Comparison of ENCODE assay signal across 8 cellular contexts in the genomic region with DNA sequence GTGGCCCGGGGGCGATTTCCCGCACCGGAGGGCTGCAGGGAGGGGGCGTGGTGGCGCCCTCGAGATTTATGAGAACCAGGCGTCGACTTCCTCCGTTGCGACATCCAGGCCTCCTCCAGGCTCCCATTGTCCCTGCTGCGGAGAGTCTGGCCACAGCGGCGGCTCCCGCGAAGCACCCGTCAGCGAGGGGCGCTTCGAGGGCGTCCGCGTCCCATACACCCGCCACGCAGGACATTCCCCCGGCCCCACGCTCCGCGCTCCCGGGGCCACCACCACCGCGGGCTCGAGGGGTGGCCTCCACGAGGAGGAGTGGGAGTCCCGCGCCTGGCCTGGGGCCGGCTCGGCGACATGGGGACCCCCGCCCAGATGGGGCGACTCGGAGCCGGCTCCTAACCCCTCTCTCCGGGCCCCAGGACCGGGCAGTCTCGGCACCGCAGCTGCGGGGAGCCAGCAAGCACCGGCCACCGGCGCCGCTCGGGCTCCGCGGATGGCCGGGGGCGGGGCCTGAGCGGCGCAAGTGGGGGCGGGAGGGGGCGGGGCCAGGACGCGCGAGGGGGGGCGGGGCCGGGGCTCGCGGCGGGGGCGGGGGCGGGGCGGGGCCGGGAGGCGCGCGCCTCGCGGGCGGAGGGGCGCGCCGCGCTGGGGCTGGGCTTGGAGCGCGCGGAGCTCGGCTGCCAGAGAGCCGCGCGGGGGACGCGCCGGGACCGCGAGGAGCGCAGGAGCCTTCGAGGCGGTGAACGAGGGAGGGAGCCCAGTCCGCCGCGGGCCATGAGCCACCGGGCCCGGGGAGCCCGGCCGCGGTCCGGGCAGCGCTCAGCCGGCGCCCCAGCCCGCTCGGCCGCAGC. TPM values are rescaled to one million over a fixed set of nuclear protein-coding genes. Genes with fewer than 3 reads are reported as not detected.
A peak's percentile ranks its signal among the peaks of the same experiment; 100 is the strongest.
DNase-seq lines count a peak whose midpoint lies in the region; ATAC-seq and TF ChIP-seq lines count a peak whose summit lies in the region.

TSS of gene SH2B2 (plus strand) at position 632 of the 845 bp plus-strand sequence. CDS start 13,683 bp downstream, outside the sequence.

- H3K4me2 ChIP-seq in HCT116 (ENCODE audit: low read length), result peak within 1 kb of the TSS; percentile 96

- RAD21 ChIA-PET in HCT116 (lab: Charles Lee; ENCODE audit: low non-redundant PET in 1 of 2, low total read pairs in 2 of 2, uncharacterized antibody in 2 of 2, unreplicated experiment in 2 of 2), result no interaction called here

- H3K4me3 ChIP-seq in HCT116 (replicated peaks in 1 of 2; ENCODE audit: low read depth in 1 of 2, low read length in 2 of 2) (peak within 1 kb of the TSS; percentile 75 to 76), esophagus squamous epithelium (peak within 1 kb of the TSS; percentile 50 to 83 (median 70)), mucosa of stomach (ENCODE audit: low read length) (peak within 1 kb of the TSS; percentile 67), testis (peak within 1 kb of the TSS; percentile 61 to 72)

- DNase-seq in DMS79 treated with DMSO at 0.1 percent for 48 hours (lab: John Stamatoyannopoulos, UW) (peak; percentile 25), HCT116 (ENCODE audit: low read depth, low spot score) (no peak), NCI-H510A treated with DMSO at 0.1 percent for 48 hours (lab: John Stamatoyannopoulos, UW) (peak; percentile 24), esophagus squamous epithelium (lab: John Stamatoyannopoulos, UW) (no peak), testis (peak; percentile 73)
- DNase-seq in activated T-cell treated with anti-CD3 and anti-CD28 coated beads, Interleukin-2, amount 50 U/mL, for 1 hour, result peak; percentile 74

- H3K27me3 ChIP-seq in HCT116 (ENCODE audit: insufficient read depth, low read length), result no peaks in the 10 kb centered on the region
- peaks cover 0 to 15% (median 0%) of the 10 kb centered on the region in 4 donors for H3K27me3 ChIP-seq in esophagus squamous epithelium
- H3K27me3 ChIP-seq in mucosa of stomach (ENCODE audit: control insufficient read depth, insufficient read depth, low read length), result peaks cover 8% of the 10 kb centered on the region
- no peaks in the 10 kb centered on the region for H3K27me3 ChIP-seq in testis

- H2AFZ ChIP-seq in HCT116 (ENCODE audit: low read depth, low read length, poor library complexity, severe bottlenecking), result no peak within 1 kb of the TSS

- peaks cover 15 to 23% of the 10 kb centered on the region in 2 experiments for H3K4me1 ChIP-seq in HCT116 (ENCODE audit: control insufficient read depth in 1 of 2, insufficient read depth in 2 of 2, low read length in 2 of 2)
- H3K4me1 ChIP-seq in esophagus squamous epithelium, result peaks cover 18 to 39% (median 27%) of the 10 kb centered on the region in 3 donors
- peaks cover 20% of the 10 kb centered on the region for H3K4me1 ChIP-seq in mucosa of stomach (ENCODE audit: control insufficient read depth, insufficient read depth, low read length)
- peaks cover 13% of the 10 kb centered on the region for H3K4me1 ChIP-seq in testis

- H3K36me3 ChIP-seq in HCT116 (ENCODE audit: control insufficient read depth in 1 of 2, insufficient read depth in 2 of 2, low read length in 2 of 2) (no peaks in the 10 kb centered on the region), esophagus squamous epithelium (no peaks in the 10 kb centered on the region), mucosa of stomach (ENCODE audit: control insufficient read depth, insufficient read depth, low read length) (no peaks in the 10 kb centered on the region), testis (ENCODE audit: low read depth, missing control alignments) (no peaks in the 10 kb centered on the region)

- TF ChIP-seq POLR2A in HCT116 (IDR thresholded peaks at IDR 0.05; ENCODE audit: borderline replicate concordance, extremely low read depth, insufficient read depth, insufficient read length) (peak; percentile 58), esophagus squamous epithelium (IDR thresholded peaks at IDR 0.05) (peak in 2 of 4 donors; percentile 42 to 73), testis (IDR thresholded peaks at IDR 0.05) (no peak)

- H3K79me2 ChIP-seq in HCT116 (ENCODE audit: insufficient read depth, low read length), result peaks cover 6% of the 10 kb centered on the region; the same call in 1 of the 2 replicates

- H3K27ac ChIP-seq in HCT116 (ENCODE audit: low read depth, low read length) (peak within 1 kb of the TSS; percentile 78), esophagus squamous epithelium (peak within 1 kb of the TSS; percentile 51 to 93 (median 85)), testis (peak within 1 kb of the TSS; percentile 58 to 77)

- ATAC-seq in HCT116, result peak; percentile 66
- no peak for ATAC-seq in HG03025 (IDR thresholded peaks at IDR 0.05; ENCODE audit: low FRiP score, unreplicated experiment)

- no peaks in the 10 kb centered on the region for H4K20me1 ChIP-seq in HCT116 (ENCODE audit: insufficient read depth)

- H3K9ac ChIP-seq in HCT116 (ENCODE audit: low read length) (peak within 1 kb of the TSS; percentile 81), mucosa of stomach (ENCODE audit: low read length) (peak within 1 kb of the TSS; percentile 53)

- TSS peak; percentile 76 for BruUV-seq in HCT116 (replicated peaks; lab: Mats Ljungman, UMichigan)

- intact Hi-C loops in HCT116 (cut with micrococcal nuclease) (no loop called here), esophagus squamous epithelium (cut with DNase I) (loop anchor here (10.0 kb wide), 1 partner anchor 178 kb away; the partner anchor contains the start of genes ALKBH4 and LRWD1), testis (cut with DNase I; ENCODE audit: low total_unique reads) (no loop called here)

- no peaks in the 10 kb centered on the region for H3K9me3 ChIP-seq in HCT116 (ENCODE audit: control insufficient read depth in 1 of 2, insufficient read depth in 1 of 2, low read depth in 1 of 2, low read length in 2 of 2)
- H3K9me3 ChIP-seq in esophagus squamous epithelium, result no peaks in the 10 kb centered on the region
- no peaks in the 10 kb centered on the region for H3K9me3 ChIP-seq in mucosa of stomach (ENCODE audit: control insufficient read depth, low read length)
- no peaks in the 10 kb centered on the region for H3K9me3 ChIP-seq in testis

- CTCF ChIA-PET in HCT116 (lab: Charles Lee), result no interaction called here

- no peaks in the 10 kb centered on the region for H3K9me2 ChIP-seq in HCT116 (ENCODE audit: insufficient read depth)

- POLR2A ChIA-PET in HCT116 (lab: Charles Lee), result no interaction called here

- no peak for TF ChIP-seq RAD21 in HCT116 (IDR thresholded peaks at IDR 0.05; ENCODE audit: low read depth)

- TF ChIP-seq CTCF in HCT116 (IDR thresholded peaks at IDR 0.05 in 2 of 3, conservative IDR thresholded peaks at IDR 0.05 in 1 of 3; ENCODE audit: borderline replicate concordance in 1 of 3, insufficient read depth in 1 of 3, low read depth in 2 of 3, low read length in 2 of 3) (0 out of 6 replicates have a peak, but pooled peaks of 1 of the 3 experiments have one; percentile 1), esophagus squamous epithelium (IDR thresholded peaks at IDR 0.05) (peak in 1 of 6 experiments; percentile 5), testis (IDR thresholded peaks at IDR 0.05) (no peak)

- WGBS in esophagus squamous epithelium, 2 donors, result no CpG with 5 or more reads among the region's 114 CpGs
- WGBS in testis, 2 donors, result 0% methylated on average over 48 of the region's 114 CpGs; no CpG with 5 or more reads in 1 of the 2 donors

TF ChIP-seq in HCT116, 20 proteins besides CTCF, POLR2A, EP300 and RAD21:
- no peak for TF ChIP-seq ELF1 (IDR thresholded peaks at IDR 0.05; ENCODE audit: borderline replicate concordance, low read depth)
- peak; percentile 57; the same call in 1 of the 2 replicates for TF ChIP-seq EGR1 (IDR thresholded peaks at IDR 0.05; ENCODE audit: low read depth)
- TF ChIP-seq POLR2AphosphoS5 (IDR thresholded peaks at IDR 0.05; ENCODE audit: low read depth, low read length), result peak; percentile 93
- TF ChIP-seq MAX (IDR thresholded peaks at IDR 0.05), result no peak; the same call in 1 of the 2 replicates
- TF ChIP-seq, protein P1, sequence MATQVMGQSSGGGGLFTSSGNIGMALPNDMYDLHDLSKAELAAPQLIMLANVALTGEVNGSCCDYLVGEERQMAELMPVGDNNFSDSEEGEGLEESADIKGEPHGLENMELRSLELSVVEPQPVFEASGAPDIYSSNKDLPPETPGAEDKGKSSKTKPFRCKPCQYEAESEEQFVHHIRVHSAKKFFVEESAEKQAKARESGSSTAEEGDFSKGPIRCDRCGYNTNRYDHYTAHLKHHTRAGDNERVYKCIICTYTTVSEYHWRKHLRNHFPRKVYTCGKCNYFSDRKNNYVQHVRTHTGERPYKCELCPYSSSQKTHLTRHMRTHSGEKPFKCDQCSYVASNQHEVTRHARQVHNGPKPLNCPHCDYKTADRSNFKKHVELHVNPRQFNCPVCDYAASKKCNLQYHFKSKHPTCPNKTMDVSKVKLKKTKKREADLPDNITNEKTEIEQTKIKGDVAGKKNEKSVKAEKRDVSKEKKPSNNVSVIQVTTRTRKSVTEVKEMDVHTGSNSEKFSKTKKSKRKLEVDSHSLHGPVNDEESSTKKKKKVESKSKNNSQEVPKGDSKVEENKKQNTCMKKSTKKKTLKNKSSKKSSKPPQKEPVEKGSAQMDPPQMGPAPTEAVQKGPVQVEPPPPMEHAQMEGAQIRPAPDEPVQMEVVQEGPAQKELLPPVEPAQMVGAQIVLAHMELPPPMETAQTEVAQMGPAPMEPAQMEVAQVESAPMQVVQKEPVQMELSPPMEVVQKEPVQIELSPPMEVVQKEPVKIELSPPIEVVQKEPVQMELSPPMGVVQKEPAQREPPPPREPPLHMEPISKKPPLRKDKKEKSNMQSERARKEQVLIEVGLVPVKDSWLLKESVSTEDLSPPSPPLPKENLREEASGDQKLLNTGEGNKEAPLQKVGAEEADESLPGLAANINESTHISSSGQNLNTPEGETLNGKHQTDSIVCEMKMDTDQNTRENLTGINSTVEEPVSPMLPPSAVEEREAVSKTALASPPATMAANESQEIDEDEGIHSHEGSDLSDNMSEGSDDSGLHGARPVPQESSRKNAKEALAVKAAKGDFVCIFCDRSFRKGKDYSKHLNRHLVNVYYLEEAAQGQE (IDR thresholded peaks at IDR 0.05; ENCODE audit: low read depth), result no peak
- no peak for TF ChIP-seq EZH2phosphoT487 (IDR thresholded peaks at IDR 0.05; ENCODE audit: borderline replicate concordance)
- peak; percentile 65; the same call in 1 of the 2 replicates for TF ChIP-seq ZFX (IDR thresholded peaks at IDR 0.05)

RNA-seq across cellular contexts. Expression of gene SH2B2, which starts in this region (rescaled TPM):
- 11.8 TPM for total RNA-seq in HCT116 (2021; ENCODE audit: unreplicated experiment)
- 7.6 and 9.1 TPM in 2 replicates for polyA plus RNA-seq in HCT116 (2012)
- 1 to 10 TPM in 3 of 4 donors, under 1 TPM in 1; 0.47 to 7.3 (median 2.2) TPM for total RNA-seq in esophagus squamous epithelium
- 10 to 100 TPM; 22.8 to 26.6 TPM for total RNA-seq in testis
- polyA plus RNA-seq in testis (ENCODE audit: insufficient read depth, low read depth, low replicate concordance), result 4.6 TPM

Comparison
In these comparisons a context has a peak if more than half of its experiments do, and no peak if none do; other contexts are left out.
1. DNase-seq: peak in DMS79 treated with DMSO at 0.1 percent for 48 hours (single experiment), NCI-H510A treated with DMSO at 0.1 percent for 48 hours (single experiment), activated T-cell treated with anti-CD3 and anti-CD28 coated beads, Interleukin-2, amount 50 U/mL, for 1 hour (single experiment) and testis (single experiment); none in HCT116 (single experiment) and esophagus squamous epithelium (single experiment).
2. Peak in every context shown above with its lines, with median percentiles within 50 percentile points of each other: H3K27ac ChIP-seq and H3K4me3 ChIP-seq.